1 cellular context compared by ENCODE assay signal in genomic region chr20:25579081-25579770, GRCh38.
TF ChIP-seq lines count a peak whose summit lies in the region.

No MANE protein-coding gene starts in this region.

TF ChIP-seq in GM23338, 12 proteins besides CTCF, POLR2A, EP300 and RAD21 (continued from another document):
- TF ChIP-seq ZNF462 (CRISPR knock-in tag; IDR thresholded peaks at IDR 0.05) (no peak), REST (IDR thresholded peaks at IDR 0.05; ENCODE audit: unreplicated experiment) (no peak), NANOG (IDR thresholded peaks at IDR 0.05; ENCODE audit: borderline replicate concordance) (no peak), JUNB (IDR thresholded peaks at IDR 0.05; ENCODE audit: unreplicated experiment) (no peak), POLR2AphosphoS5 (IDR thresholded peaks at IDR 0.05; ENCODE audit: low read depth) (no peak), STAT1 (IDR thresholded peaks at IDR 0.05; ENCODE audit: unreplicated experiment) (no peak), ZNF114 (CRISPR knock-in tag; IDR thresholded peaks at IDR 0.05) (no peak), EZH2 (IDR thresholded peaks at IDR 0.05; ENCODE audit: low read depth, unreplicated experiment) (no peak), EZH2phosphoT487 (IDR thresholded peaks at IDR 0.05; ENCODE audit: unreplicated experiment) (no peak)
- TF ChIP-seq, protein P1, sequence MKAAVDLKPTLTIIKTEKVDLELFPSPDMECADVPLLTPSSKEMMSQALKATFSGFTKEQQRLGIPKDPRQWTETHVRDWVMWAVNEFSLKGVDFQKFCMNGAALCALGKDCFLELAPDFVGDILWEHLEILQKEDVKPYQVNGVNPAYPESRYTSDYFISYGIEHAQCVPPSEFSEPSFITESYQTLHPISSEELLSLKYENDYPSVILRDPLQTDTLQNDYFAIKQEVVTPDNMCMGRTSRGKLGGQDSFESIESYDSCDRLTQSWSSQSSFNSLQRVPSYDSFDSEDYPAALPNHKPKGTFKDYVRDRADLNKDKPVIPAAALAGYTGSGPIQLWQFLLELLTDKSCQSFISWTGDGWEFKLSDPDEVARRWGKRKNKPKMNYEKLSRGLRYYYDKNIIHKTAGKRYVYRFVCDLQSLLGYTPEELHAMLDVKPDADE (IDR thresholded peaks at IDR 0.05), result no peak
TF ChIP-seq in GM23338: peak in this region for 0.
